In genomic region chr11:35529971-35530495, GRCh38 we compare ENCODE assay signal across 12 cellular contexts. TPM values are rescaled to one million over a fixed set of nuclear protein-coding genes. Genes with fewer than 3 reads are reported as not detected.
DNase-seq lines count a peak whose midpoint lies in the region; ATAC-seq and TF ChIP-seq lines count a peak whose summit lies in the region.
"Had no signal": no experiment of that assay in that cellular context is flagged by ENCODE, and none has a peak within 500 bp of the region (broad histone marks: within the 10 kb centered on the region; RNA-seq: fewer than 3 reads in every experiment).

No MANE protein-coding gene starts in this region.

- no peaks in the 10 kb centered on the region for H3K27me3 ChIP-seq in SK-N-SH (ENCODE audit: insufficient read depth)
- H3K27me3 ChIP-seq in sigmoid colon = peaks cover 0 to 9% (median 7%) of the 10 kb centered on the region in 3 donors

- peaks cover 17 to 18% of the 10 kb centered on the region in 2 experiments for H3K4me1 ChIP-seq in SK-N-SH (ENCODE audit: control insufficient read depth in 1 of 2, insufficient read depth in 2 of 2, low read depth in 1 of 2, low read length in 1 of 2)
- peaks cover 0 to 32% (median 26%) of the 10 kb centered on the region in 4 donors for H3K4me1 ChIP-seq in sigmoid colon

- H3K9me3 ChIP-seq in SK-N-SH = no peaks in the 10 kb centered on the region
- H3K9me3 ChIP-seq in sigmoid colon = no peaks in the 10 kb centered on the region

- peak overlapping the region; percentile 66 for H3K9ac ChIP-seq in SK-N-SH

- H3K4me2 ChIP-seq in SK-N-SH = peak overlapping the region; percentile 62

- H3F3A ChIP-seq in SK-N-SH (replicated peaks; ENCODE audit: insufficient read depth) = peaks cover 23% of the 10 kb centered on the region

- WGBS in SK-N-SH (ENCODE audit: low lambda C conversion rate) = 11% methylated on average over 2 of the region's 2 CpGs
- 70 to 77% methylated on average over 2 of the region's 2 CpGs for WGBS in sigmoid colon, 2 donors

- H3K79me2 ChIP-seq in SK-N-SH (ENCODE audit: insufficient read depth) = no peaks in the 10 kb centered on the region

- H2AFZ ChIP-seq in SK-N-SH (ENCODE audit: low read depth) = peak overlapping the region; percentile 47; the same call in 1 of the 2 replicates

- H3K4me3 ChIP-seq in SK-N-SH (ENCODE audit: low read depth in 2 of 2, low read length in 1 of 2) = 0 out of 4 replicates have a peak overlapping the region, but pooled peaks of 1 of the 2 experiments have one; percentile 3
- no peak overlapping the region for H3K4me3 ChIP-seq in fibroblast of villous mesenchyme (ENCODE audit: low read depth, low read length)
- no peak overlapping the region for H3K4me3 ChIP-seq in sigmoid colon

- no peak; the same call in 1 of the 2 replicates for TF ChIP-seq RAD21 in SK-N-SH (IDR thresholded peaks at IDR 0.05; ENCODE audit: low read length)

- no peaks in the 10 kb centered on the region for H4K20me1 ChIP-seq in SK-N-SH (ENCODE audit: insufficient read depth)

- intact Hi-C loops in sigmoid colon (cut with DNase I) = no loop called here

- ATAC-seq in HG03469 (IDR thresholded peaks at IDR 0.05; ENCODE audit: unreplicated experiment) = no peak
- ATAC-seq: activated naive CD4-positive, alpha-beta T cell treated with anti-CD3 and anti-CD28 coated beads, Interleukin-2, amount 50 U/mL, for 72 hours had no signal

- H3K27ac ChIP-seq in SK-N-SH (ENCODE audit: low read depth in 2 of 2, low read length in 1 of 2) (peak overlapping the region; percentile 87 to 89), sigmoid colon (peak overlapping the region in 2 of 4 donors; percentile 9 to 60)

- no peaks in the 10 kb centered on the region for H3K9me2 ChIP-seq in SK-N-SH

- POLR2A ChIA-PET in SK-N-SH (lab: Yijun Ruan, JAX) = no interaction called here

- TF ChIP-seq CTCF in SK-N-SH (IDR thresholded peaks at IDR 0.05) = no peak
- no peak for TF ChIP-seq CTCF in fibroblast of villous mesenchyme (IDR thresholded peaks at IDR 0.05; ENCODE audit: insufficient read depth, low read depth, low read length)
- TF ChIP-seq CTCF in sigmoid colon (IDR thresholded peaks at IDR 0.05) = no peak

- H3K36me3 ChIP-seq in SK-N-SH (replicated peaks in 1 of 2; ENCODE audit: control insufficient read depth in 1 of 2, insufficient read depth in 2 of 2, low read length in 1 of 2) (no peaks in the 10 kb centered on the region), sigmoid colon (no peaks in the 10 kb centered on the region)

- CTCF ChIA-PET in SK-N-SH (lab: Yijun Ruan, JAX) = interaction anchor here (1.4 to 3.9 kb wide), 3 partner anchors 25 to 45 kb away, joined by 4 to 13 read pairs (median 6); no protein-coding TSS in a partner anchor

- DNase-seq in GM03348 (ENCODE audit: low spot score) (peak; percentile 79), SK-N-SH (peak; percentile 64), fibroblast of villous mesenchyme (ENCODE audit: low read depth) (peak; percentile 76), sigmoid colon (peak; percentile 68), epidermal melanocyte (ENCODE audit: insufficient read length, low spot score) (no peak), NCI-H1930 (lab: John Stamatoyannopoulos, UW) (no peak)
- DNase-seq in stimulated activated CD4-positive, alpha-beta T cell treated with anti-CD3 and anti-CD28 coated beads, Interleukin-1b, Interleukin-23, amount 100 ng/mL, for 48 hours = no peak
- DNase-seq: NCI-H1694, retina, SIG-M5 had no signal

- TF ChIP-seq EP300 in SK-N-SH (IDR thresholded peaks at IDR 0.05; ENCODE audit: borderline replicate concordance in 1 of 2, low read depth in 1 of 2, low read length in 1 of 2) (peak in 1 of 2 experiments; percentile 87; a peak in 2 of 4 replicates), sigmoid colon (IDR thresholded peaks at IDR 0.05) (no peak)

- TF ChIP-seq POLR2A in sigmoid colon (IDR thresholded peaks at IDR 0.05) = no peak

TF ChIP-seq in SK-N-SH, 30 proteins besides CTCF, POLR2A, EP300 and RAD21 (continues in another document):
- TF ChIP-seq REST (IDR thresholded peaks at IDR 0.05; ENCODE audit: low read depth, low read length) (no peak), RCOR1 (IDR thresholded peaks at IDR 0.05; ENCODE audit: low read length) (peak; percentile 81), FOXJ3 (CRISPR knock-in tag; IDR thresholded peaks at IDR 0.05) (peak; percentile 67), ZBTB33 (IDR thresholded peaks at IDR 0.05; ENCODE audit: borderline replicate concordance, low read depth) (peak; percentile 52; the same call in 1 of the 2 replicates), RXRA (IDR thresholded peaks at IDR 0.05; ENCODE audit: borderline replicate concordance, low read depth) (peak; percentile 92; the same call in 1 of the 2 replicates), POLR2AphosphoS5 (IDR thresholded peaks at IDR 0.05; ENCODE audit: low read depth, low read length) (peak; percentile 86), NRF1 (IDR thresholded peaks at IDR 0.05; ENCODE audit: low read depth, low read length) (no peak), TEAD4 (IDR thresholded peaks at IDR 0.05; ENCODE audit: borderline replicate concordance, insufficient read depth) (peak; percentile 93), MXI1 (IDR thresholded peaks at IDR 0.05; ENCODE audit: low read depth, low read length) (no peak), GABPA (IDR thresholded peaks at IDR 0.05; ENCODE audit: low read depth) (no peak), IRF3 (IDR thresholded peaks at IDR 0.05; ENCODE audit: low read depth, low read length) (no peak), RFX5 (IDR thresholded peaks at IDR 0.05; ENCODE audit: low read length) (no peak), NFIC (IDR thresholded peaks at IDR 0.05; ENCODE audit: borderline replicate concordance) (peak; percentile 96), GATA2 (CRISPR knock-in tag; IDR thresholded peaks at IDR 0.05) (peak; percentile 93), USF1 (IDR thresholded peaks at IDR 0.05; ENCODE audit: borderline replicate concordance, low read depth) (0 out of 2 replicates have a peak, but pooled peaks have one; percentile 4), FOSL2 (IDR thresholded peaks at IDR 0.05; ENCODE audit: borderline replicate concordance, low read depth) (peak; percentile 77; the same call in 1 of the 2 replicates)

RNA-seq across cellular contexts. Expression of gene PAMR1, which starts 4.6 kb away (rescaled TPM):
- polyA plus RNA-seq in SK-N-SH (2012; rRNA removed) (0.31 and 0.42 TPM in 2 replicates), sigmoid colon (1 to 10 TPM in 2 of 3 donors, under 1 TPM in 1; 0.92 to 6.6 (median 1.8) TPM)
- polyA plus RNA-seq in SK-N-SH (2012; cell fraction: cytosol; rRNA removed) = 0.21 and 0.30 TPM in 2 replicates
- polyA plus RNA-seq in SK-N-SH (2012; cell fraction: nucleus; rRNA removed) = 1.2 and 1.6 TPM in 2 replicates
- total RNA-seq in fibroblast of villous mesenchyme (416 and 493 TPM in 2 replicates), sigmoid colon (10 to 100 TPM in 3 of 4 donors, 1 to 10 TPM in 1; 7.8 to 26.5 (median 17.2) TPM)
- total RNA-seq: activated naive CD4-positive, alpha-beta T cell treated with anti-CD3 and anti-CD28 coated beads, Interleukin-2, amount 50 U/mL, for 72 hours had no signal

Comparison
In these comparisons a context has a peak if more than half of its experiments do, and no peak if none do; other contexts are left out.
1. DNase-seq: peak in GM03348 (single experiment), SK-N-SH (single experiment), fibroblast of villous mesenchyme (single experiment) and sigmoid colon (single experiment); none in epidermal melanocyte (single experiment), NCI-H1930 (0 of 2) and stimulated activated CD4-positive, alpha-beta T cell treated with anti-CD3 and anti-CD28 coated beads, Interleukin-1b, Interleukin-23, amount 100 ng/mL, for 48 hours (single experiment).
2. RNA of gene PAMR1, which starts 4.6 kb away (total RNA-seq): 416 to 493 TPM in fibroblast of villous mesenchyme; 7.8 to 26.5 TPM in sigmoid colon; every median in the first group is over 10 times any median in the second.